Comparison of ENCODE assay signal across 12 cellular contexts in genomic region chr12:50984899-50985298, GRCh38. TPM values are rescaled to one million over a fixed set of nuclear protein-coding genes. Genes with fewer than 3 reads are reported as not detected.
A peak's percentile ranks its signal among the peaks of the same experiment; 100 is the strongest.
DNase-seq lines count a peak whose midpoint lies in the region; ATAC-seq and TF ChIP-seq lines count a peak whose summit lies in the region.
"Had no signal": no experiment of that assay in that cellular context is flagged by ENCODE, and none has a peak within 500 bp of the region (broad histone marks: within the 10 kb centered on the region; RNA-seq: fewer than 3 reads in every experiment).

No MANE protein-coding gene starts in this region.

- no peak overlapping the region for H3K4me3 ChIP-seq in right atrium auricular region
- H3K4me3 ChIP-seq: GM23338 had no signal

- no peaks in the 10 kb centered on the region for H3K27me3 ChIP-seq in right atrium auricular region

- H3K4me1 Mint-ChIP-seq in stimulated activated effector memory CD8-positive, alpha-beta T cell treated with anti-CD3 and anti-CD28 coated beads, Interleukin-12 subunit alpha, Interleukin-12 subunit beta, amount 100 ng/mL, for 72 hours = peaks cover 12% of the 10 kb centered on the region

- peak overlapping the region; percentile 92 for H3K27ac Mint-ChIP-seq in stimulated activated effector memory CD8-positive, alpha-beta T cell treated with anti-CD3 and anti-CD28 coated beads, Interleukin-12 subunit alpha, Interleukin-12 subunit beta, amount 100 ng/mL, for 72 hours
- H3K27ac Mint-ChIP-seq: GM23338 had no signal

- peaks cover 40% of the 10 kb centered on the region for H3K36me3 ChIP-seq in right atrium auricular region

- TF ChIP-seq CTCF in right atrium auricular region (IDR thresholded peaks at IDR 0.05) = no peak

- peak; percentile 31 for ATAC-seq in stimulated activated effector memory CD8-positive, alpha-beta T cell treated with anti-CD3 and anti-CD28 coated beads, Interleukin-12 subunit alpha, Interleukin-12 subunit beta, amount 100 ng/mL, for 72 hours
- ATAC-seq in HG03159 (IDR thresholded peaks at IDR 0.05; ENCODE audit: unreplicated experiment) = no peak
- no peak for ATAC-seq in GM21360 (IDR thresholded peaks at IDR 0.05; ENCODE audit: unreplicated experiment)
- no peak for ATAC-seq in GM19328 (IDR thresholded peaks at IDR 0.05; ENCODE audit: unreplicated experiment)
- ATAC-seq: GM23338 had no signal

- peak; percentile 23 for DNase-seq in HT1080 (ENCODE audit: low read depth)
- DNase-seq in right atrium auricular region (ENCODE audit: low spot score) = no peak
- no peak for DNase-seq in stimulated activated effector memory CD8-positive, alpha-beta T cell treated with anti-CD3 and anti-CD28 coated beads, Interleukin-12 subunit alpha, Interleukin-12 subunit beta, amount 100 ng/mL, for 72 hours (ENCODE audit: low spot score in 2 of 2)
- DNase-seq in central memory CD4-positive, alpha-beta T cell = no peak
- DNase-seq: immature natural killer cell, NCI-H748 treated with DMSO at 0.1 percent for 48 hours had no signal

- peaks cover 51% of the 10 kb centered on the region for H3K36me3 Mint-ChIP-seq in stimulated activated effector memory CD8-positive, alpha-beta T cell treated with anti-CD3 and anti-CD28 coated beads, Interleukin-12 subunit alpha, Interleukin-12 subunit beta, amount 100 ng/mL, for 72 hours

- no peaks in the 10 kb centered on the region for H3K9me3 ChIP-seq in right atrium auricular region

- H3K4me1 ChIP-seq in right atrium auricular region = peaks cover 0 to 28% of the 10 kb centered on the region in 2 donors

- H3K27ac ChIP-seq in angular gyrus (ENCODE audit: low read depth, low read length) (peak overlapping the region; percentile 75), right atrium auricular region (peak overlapping the region; percentile 76 to 87)

- no peak overlapping the region for H3K4me3 Mint-ChIP-seq in stimulated activated effector memory CD8-positive, alpha-beta T cell treated with anti-CD3 and anti-CD28 coated beads, Interleukin-12 subunit alpha, Interleukin-12 subunit beta, amount 100 ng/mL, for 72 hours
- H3K4me3 Mint-ChIP-seq: GM23338, immature natural killer cell had no signal

- H3K9me3 Mint-ChIP-seq in stimulated activated effector memory CD8-positive, alpha-beta T cell treated with anti-CD3 and anti-CD28 coated beads, Interleukin-12 subunit alpha, Interleukin-12 subunit beta, amount 100 ng/mL, for 72 hours = no peaks in the 10 kb centered on the region
- H3K9me3 Mint-ChIP-seq: GM23338 had no signal

RNA-seq across cellular contexts. Expression of gene HIGD1C, which starts 32.6 kb away (rescaled TPM):
- total RNA-seq in HT1080 (2014; rRNA removed; shearing (Covaris generic)) = not detected in 2 replicates
- not detected in 2 replicates for polyA plus RNA-seq in HT1080 (2015; cell fraction: cytosol; rRNA removed)
- polyA plus RNA-seq in HT1080 (2015; cell fraction: nucleus; rRNA removed) = not detected in 2 replicates
- total RNA-seq in right atrium auricular region = not detected
- total RNA-seq: GM23338, posterior vena cava had no signal
- polyA plus RNA-seq: GM23338, immature natural killer cell had no signal

RNA-seq across cellular contexts. Expression of gene SLC11A2, which starts 41.3 kb away (rescaled TPM):
- total RNA-seq in HT1080 (2014; rRNA removed; shearing (Covaris generic)) = 22.5 and 31.8 TPM in 2 replicates
- 19.1 and 19.7 TPM in 2 replicates for polyA plus RNA-seq in HT1080 (2015; cell fraction: cytosol; rRNA removed)
- 49.9 and 50.7 TPM in 2 replicates for polyA plus RNA-seq in HT1080 (2015; cell fraction: nucleus; rRNA removed)
- 10 to 100 TPM; 25.5 to 40.9 TPM for total RNA-seq in right atrium auricular region
